ENCODE assay signal across 19 cellular contexts in genomic region chr6:100763617-100764016, GRCh38.
DNase-seq lines count a peak whose midpoint lies in the region; ATAC-seq, FAIRE-seq and TF ChIP-seq lines count a peak whose summit lies in the region.
"Had no signal": no experiment of that assay in that cellular context is flagged by ENCODE, and none has a peak within 500 bp of the region (broad histone marks: within the 10 kb centered on the region; RNA-seq: fewer than 3 reads in every experiment).

No MANE protein-coding gene starts in this region.

- H3K36me3 Mint-ChIP-seq in endothelial cell (ENCODE audit: low read depth, unreplicated experiment): peaks cover 49% of the 10 kb centered on the region

- H3K4me1 Mint-ChIP-seq in endothelial cell (ENCODE audit: unreplicated experiment): no peaks in the 10 kb centered on the region

- H3K4me3 ChIP-seq in HepG2 (replicated peaks in 1 of 3; ENCODE audit: insufficient read depth in 1 of 3, low read depth in 2 of 3, low read length in 3 of 3) (no peak overlapping the region), right lobe of liver (no peak overlapping the region), iPS-20b (ENCODE audit: low read length) (peak overlapping the region; percentile 16; the same call in 1 of the 2 replicates), dorsolateral prefrontal cortex (no peak overlapping the region)
- H3K4me3 ChIP-seq: A549 had no signal

- H3K4me2 ChIP-seq in HepG2 (ENCODE audit: low read depth, low read length): no peak overlapping the region
- H3K4me2 ChIP-seq: A549 had no signal

- intact Hi-C loops in HepG2 (cut with micrococcal nuclease; ENCODE audit: unreplicated experiment) (no loop called here), right lobe of liver (cut with DNase I) (no loop called here), dorsolateral prefrontal cortex (cut with DNase I) (no loop called here)

- CTCF ChIA-PET in HepG2 (lab: Yijun Ruan, JAX; ENCODE audit: low intra/inter-chr PET ratio, low total read pairs): no interaction called here

- H3K27me3 Mint-ChIP-seq in endothelial cell (ENCODE audit: unreplicated experiment): no peaks in the 10 kb centered on the region
- H3K27me3 Mint-ChIP-seq: CD4-positive, alpha-beta memory T cell had no signal

- H3K36me3 ChIP-seq in HepG2 (replicated peaks in 1 of 2; ENCODE audit: control insufficient read depth in 1 of 2, insufficient read depth in 2 of 2, low read length in 2 of 2) (peaks cover 1 to 29% of the 10 kb centered on the region in 2 experiments), right lobe of liver (peaks cover 0 to 10% (median 7%) of the 10 kb centered on the region in 4 donors), iPS-20b (ENCODE audit: insufficient read depth, low read depth, low read length) (peaks cover 58% of the 10 kb centered on the region)

- H3K9me3 ChIP-seq in HepG2 (ENCODE audit: low read length) (peaks cover 10% of the 10 kb centered on the region), right lobe of liver (no peaks in the 10 kb centered on the region), iPS-20b (ENCODE audit: insufficient read depth, low read depth, low read length) (peaks cover 20% of the 10 kb centered on the region)
- H3K9me3 ChIP-seq: A549 had no signal

- TF ChIP-seq CTCF in HepG2 (CRISPR knock-in tag; IDR thresholded peaks at IDR 0.05) (no peak), right lobe of liver (IDR thresholded peaks at IDR 0.05) (no peak), endothelial cell (IDR thresholded peaks at IDR 0.05; ENCODE audit: unreplicated experiment) (no peak), dorsolateral prefrontal cortex (IDR thresholded peaks at IDR 0.05 in 54 of 56, conservative IDR thresholded peaks at IDR 0.05 in 2 of 56; ENCODE audit: low read depth in 1 of 56, partially characterized antibody in 56 of 56) (no peak)

- no peaks in the 10 kb centered on the region for H4K20me1 ChIP-seq in HepG2 (ENCODE audit: insufficient read depth, low read length)

- ATAC-seq in HepG2 (no peak), right lobe of liver (no peak), HG03280 (IDR thresholded peaks at IDR 0.05; ENCODE audit: unreplicated experiment) (no peak)
- ATAC-seq: A549 had no signal

- H3K27ac ChIP-seq in HepG2 (ENCODE audit: extremely low read length, insufficient read depth, low read length) (no peak overlapping the region), right lobe of liver (no peak overlapping the region), iPS-20b (ENCODE audit: low read length) (no peak overlapping the region), dorsolateral prefrontal cortex (no peak overlapping the region)
- H3K27ac ChIP-seq: 22Rv1, A549, C4-2B, HL-60 had no signal

- DNase-seq in HepG2 (ENCODE audit: low spot score) (no peak), right lobe of liver (no peak), endothelial cell (ENCODE audit: low spot score) (no peak), dorsolateral prefrontal cortex (no peak), NCI-H146 treated with DMSO at 0.1 percent for 48 hours (lab: John Stamatoyannopoulos, UW; ENCODE audit: unreplicated experiment) (no peak)
- DNase-seq: AML-193; CD4-positive, alpha-beta memory T cell; DMS153; DMS79 treated with DMSO at 0.1 percent for 48 hours; GF-D8; H9; KG1 had no signal

- no peak for FAIRE-seq in HepG2 (lab: Jason Lieb, UNC)
- FAIRE-seq: A549, H1 had no signal

- H3K27ac Mint-ChIP-seq in endothelial cell (ENCODE audit: unreplicated experiment): no peak overlapping the region
- H3K27ac Mint-ChIP-seq: CD4-positive, alpha-beta memory T cell had no signal

- H3K27me3 ChIP-seq in HepG2 (ENCODE audit: control insufficient read depth in 1 of 2, insufficient read depth in 2 of 2, low read length in 2 of 2): no peaks in the 10 kb centered on the region
- H3K27me3 ChIP-seq in right lobe of liver: no peaks in the 10 kb centered on the region
- H3K27me3 ChIP-seq in iPS-20b (ENCODE audit: insufficient read depth, low read length): no peaks in the 10 kb centered on the region
- H3K27me3 ChIP-seq in dorsolateral prefrontal cortex: no peaks in the 10 kb centered on the region

- TF ChIP-seq POLR2A in HepG2 (IDR thresholded peaks at IDR 0.05; ENCODE audit: insufficient read depth in 1 of 2, low read depth in 2 of 2, low read length in 2 of 2): no peak
- no peak for TF ChIP-seq POLR2A in right lobe of liver (IDR thresholded peaks at IDR 0.05)

- H3K4me3 Mint-ChIP-seq in endothelial cell (ENCODE audit: unreplicated experiment): peak overlapping the region; percentile 38
- H3K4me3 Mint-ChIP-seq: CD4-positive, alpha-beta memory T cell; H9 had no signal

- 100% methylated on average over 2 of the region's 2 CpGs for WGBS in HepG2 (ENCODE audit: low lambda C conversion rate)
- WGBS in right lobe of liver (ENCODE audit: insufficient coverage, low coverage, low lambda C conversion rate, missing lambda C conversion rate): 93% methylated on average over 2 of the region's 2 CpGs

- POLR2A ChIA-PET in HepG2 (lab: Yijun Ruan, JAX): no interaction called here

- in situ Hi-C loops in HepG2 (cut with HindIII; ENCODE audit: extremely low pct_ligation_motif_present, low pct_unique_long_range_greater_than_20kb): no loop called here

- H3K9ac ChIP-seq in HepG2 (ENCODE audit: insufficient read depth, low read depth, low read length): no peak overlapping the region
- H3K9ac ChIP-seq in iPS-20b (ENCODE audit: low read depth, low read length): no peak overlapping the region

- H3K4me1 ChIP-seq in HepG2 (ENCODE audit: insufficient read depth, low read length) (no peaks in the 10 kb centered on the region), right lobe of liver (no peaks in the 10 kb centered on the region), iPS-20b (ENCODE audit: insufficient read depth, low read length) (no peaks in the 10 kb centered on the region; the same call in 1 of the 2 replicates)
- H3K4me1 ChIP-seq: A549 had no signal

- no peaks in the 10 kb centered on the region for H3K79me2 ChIP-seq in HepG2 (ENCODE audit: insufficient read depth, low read length)

- H2AFZ ChIP-seq in HepG2 (ENCODE audit: low read length): no peak overlapping the region

- H3K9me3 Mint-ChIP-seq in endothelial cell (ENCODE audit: unreplicated experiment): peaks cover 4% of the 10 kb centered on the region

- no TSS peak for BruUV-seq in HepG2 (replicated peaks; lab: Mats Ljungman, UMichigan)

- no peak for TF ChIP-seq RAD21 in HepG2 (CRISPR knock-in tag; IDR thresholded peaks at IDR 0.05)

- TF ChIP-seq EP300 in HepG2 (IDR thresholded peaks at IDR 0.05; ENCODE audit: low read depth in 2 of 2, low read length in 2 of 2) (no peak), HepG2 (CRISPR knock-in tag; IDR thresholded peaks at IDR 0.05; ENCODE audit: borderline replicate concordance) (no peak)

TF ChIP-seq in HepG2, 621 proteins besides CTCF, POLR2A, EP300 and RAD21:
- TF ChIP-seq, protein P1, sequence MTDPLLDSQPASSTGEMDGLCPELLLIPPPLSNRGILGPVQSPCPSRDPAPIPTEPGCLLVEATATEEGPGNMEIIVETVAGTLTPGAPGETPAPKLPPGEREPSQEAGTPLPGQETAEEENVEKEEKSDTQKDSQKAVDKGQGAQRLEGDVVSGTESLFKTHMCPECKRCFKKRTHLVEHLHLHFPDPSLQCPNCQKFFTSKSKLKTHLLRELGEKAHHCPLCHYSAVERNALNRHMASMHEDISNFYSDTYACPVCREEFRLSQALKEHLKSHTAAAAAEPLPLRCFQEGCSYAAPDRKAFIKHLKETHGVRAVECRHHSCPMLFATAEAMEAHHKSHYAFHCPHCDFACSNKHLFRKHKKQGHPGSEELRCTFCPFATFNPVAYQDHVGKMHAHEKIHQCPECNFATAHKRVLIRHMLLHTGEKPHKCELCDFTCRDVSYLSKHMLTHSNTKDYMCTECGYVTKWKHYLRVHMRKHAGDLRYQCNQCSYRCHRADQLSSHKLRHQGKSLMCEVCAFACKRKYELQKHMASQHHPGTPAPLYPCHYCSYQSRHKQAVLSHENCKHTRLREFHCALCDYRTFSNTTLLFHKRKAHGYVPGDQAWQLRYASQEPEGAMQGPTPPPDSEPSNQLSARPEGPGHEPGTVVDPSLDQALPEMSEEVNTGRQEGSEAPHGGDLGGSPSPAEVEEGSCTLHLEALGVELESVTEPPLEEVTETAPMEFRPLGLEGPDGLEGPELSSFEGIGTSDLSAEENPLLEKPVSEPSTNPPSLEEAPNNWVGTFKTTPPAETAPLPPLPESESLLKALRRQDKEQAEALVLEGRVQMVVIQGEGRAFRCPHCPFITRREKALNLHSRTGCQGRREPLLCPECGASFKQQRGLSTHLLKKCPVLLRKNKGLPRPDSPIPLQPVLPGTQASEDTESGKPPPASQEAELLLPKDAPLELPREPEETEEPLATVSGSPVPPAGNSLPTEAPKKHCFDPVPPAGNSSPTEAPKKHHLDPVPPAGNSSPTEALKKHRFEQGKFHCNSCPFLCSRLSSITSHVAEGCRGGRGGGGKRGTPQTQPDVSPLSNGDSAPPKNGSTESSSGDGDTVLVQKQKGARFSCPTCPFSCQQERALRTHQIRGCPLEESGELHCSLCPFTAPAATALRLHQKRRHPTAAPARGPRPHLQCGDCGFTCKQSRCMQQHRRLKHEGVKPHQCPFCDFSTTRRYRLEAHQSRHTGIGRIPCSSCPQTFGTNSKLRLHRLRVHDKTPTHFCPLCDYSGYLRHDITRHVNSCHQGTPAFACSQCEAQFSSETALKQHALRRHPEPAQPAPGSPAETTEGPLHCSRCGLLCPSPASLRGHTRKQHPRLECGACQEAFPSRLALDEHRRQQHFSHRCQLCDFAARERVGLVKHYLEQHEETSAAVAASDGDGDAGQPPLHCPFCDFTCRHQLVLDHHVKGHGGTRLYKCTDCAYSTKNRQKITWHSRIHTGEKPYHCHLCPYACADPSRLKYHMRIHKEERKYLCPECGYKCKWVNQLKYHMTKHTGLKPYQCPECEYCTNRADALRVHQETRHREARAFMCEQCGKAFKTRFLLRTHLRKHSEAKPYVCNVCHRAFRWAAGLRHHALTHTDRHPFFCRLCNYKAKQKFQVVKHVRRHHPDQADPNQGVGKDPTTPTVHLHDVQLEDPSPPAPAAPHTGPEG (CRISPR knock-in tag; IDR thresholded peaks at IDR 0.05): no peak
- peak; percentile 64; the same call in 1 of the 2 replicates for TF ChIP-seq ZNF253 (CRISPR knock-in tag; IDR thresholded peaks at IDR 0.05; ENCODE audit: borderline replicate concordance)
